ENCODE assay signal across 33 cellular contexts in genomic region chr14:51620036-51620435, GRCh38.
"Had no signal": no experiment of that assay in that cellular context is flagged by ENCODE, and none has a peak within 500 bp of the region (broad histone marks: within the 10 kb centered on the region; RNA-seq: fewer than 3 reads in every experiment).

No MANE protein-coding gene starts in this region.

- H3K9me3 ChIP-seq: adrenal gland, breast epithelium, colonic mucosa, esophagus squamous epithelium, gastroesophageal sphincter had no signal

- H3K4me1 ChIP-seq: colonic mucosa had no signal

- H3K4me1 Mint-ChIP-seq: activated CD4-positive, alpha-beta T cell treated with anti-CD3 and anti-CD28 coated beads for 36 hours; activated CD4-positive, alpha-beta T cell treated with anti-CD3 and anti-CD28 coated beads, Interleukin-2, amount 10 ng/mL, durations not matched to agents 24 days and 14 days; activated CD8-positive, alpha-beta memory T cell treated with anti-CD3 and anti-CD28 coated beads, Interleukin-2, amount 10 ng/mL, durations not matched to agents 7 days and 5 days; activated naive CD4-positive, alpha-beta T cell treated with anti-CD3 and anti-CD28 coated beads, Interleukin-2, amount 50 U/mL, for 24 hours; activated naive CD8-positive, alpha-beta T cell treated with anti-CD3 and anti-CD28 coated beads for 36 hours; T-helper 17 cell had no signal

- H3K36me3 ChIP-seq: adrenal gland, breast epithelium, cardiac muscle cell, colonic mucosa, gastroesophageal sphincter, WERI-Rb-1 had no signal

- H3K27ac ChIP-seq: adrenal gland, breast epithelium, cardiac muscle cell, colonic mucosa, epithelial cell of prostate, esophagus squamous epithelium, gastroesophageal sphincter, WERI-Rb-1 had no signal

- DNase-seq: activated B cell treated with CpG ODN at 0.5 μM for 24 hours; activated CD4-positive, alpha-beta memory T cell treated with anti-CD3 and anti-CD28 coated beads for 36 hours; activated CD4-positive, alpha-beta T cell treated with anti-CD3 and anti-CD28 coated beads for 36 hours; activated CD4-positive, alpha-beta T cell treated with anti-CD3 and anti-CD28 coated beads, Interleukin-2, amount 10 ng/mL, durations not matched to agents 24 days and 14 days; activated CD8-positive, alpha-beta memory T cell treated with anti-CD3 and anti-CD28 coated beads, Interleukin-2, amount 10 ng/mL, durations not matched to agents 7 days and 5 days; activated CD8-positive, alpha-beta memory T cell treated with anti-CD3 and anti-CD28 coated beads, Interleukin-2, amount 50 U/mL, for 4 hours; activated CD8-positive, alpha-beta T cell treated with anti-CD3 and anti-CD28 coated beads, Interleukin-2, amount 10 ng/mL, durations not matched to agents 7 days and 5 days; activated effector memory CD4-positive, alpha-beta T cell treated with anti-CD3 and anti-CD28 coated beads, Interleukin-2, amount 50 U/mL, for 16 hours; activated naive CD4-positive, alpha-beta T cell treated with anti-CD3 and anti-CD28 coated beads for 36 hours; activated naive CD8-positive, alpha-beta T cell treated with anti-CD3 and anti-CD28 coated beads for 36 hours; activated naive CD8-positive, alpha-beta T cell treated with anti-CD3 and anti-CD28 coated beads, Interleukin-2, amount 50 U/mL, for 24 hours; activated T-cell treated with anti-CD3 and anti-CD28 coated beads, Interleukin-2, amount 50 U/mL, for 1 hour; activated T-cell treated with anti-CD3 and anti-CD28 coated beads, Interleukin-2, amount 50 U/mL, for 48 hours; adrenal gland; aorta; central memory CD4-positive, alpha-beta T cell; cerebellar nuclear complex; colonic mucosa; effector CD8-positive, alpha-beta T cell; esophagus squamous epithelium; foreskin melanocyte; T-helper 17 cell; T1000; WERI-Rb-1 had no signal

- H3K27me3 Mint-ChIP-seq: activated naive CD4-positive, alpha-beta T cell treated with anti-CD3 and anti-CD28 coated beads, Interleukin-2, amount 50 U/mL, for 24 hours; activated naive CD8-positive, alpha-beta T cell treated with anti-CD3 and anti-CD28 coated beads for 36 hours had no signal

- H3K27ac Mint-ChIP-seq: activated B cell treated with CpG ODN at 0.5 μM for 24 hours; activated CD4-positive, alpha-beta memory T cell treated with anti-CD3 and anti-CD28 coated beads for 36 hours; activated CD4-positive, alpha-beta T cell treated with anti-CD3 and anti-CD28 coated beads for 36 hours; activated CD4-positive, alpha-beta T cell treated with anti-CD3 and anti-CD28 coated beads, Interleukin-2, amount 10 ng/mL, durations not matched to agents 24 days and 14 days; activated CD8-positive, alpha-beta memory T cell treated with anti-CD3 and anti-CD28 coated beads, Interleukin-2, amount 10 ng/mL, durations not matched to agents 7 days and 5 days; activated CD8-positive, alpha-beta T cell treated with anti-CD3 and anti-CD28 coated beads, Interleukin-2, amount 10 ng/mL, durations not matched to agents 7 days and 5 days; activated naive CD4-positive, alpha-beta T cell treated with anti-CD3 and anti-CD28 coated beads for 36 hours; activated naive CD4-positive, alpha-beta T cell treated with anti-CD3 and anti-CD28 coated beads, Interleukin-2, amount 50 U/mL, for 24 hours; activated naive CD8-positive, alpha-beta T cell treated with anti-CD3 and anti-CD28 coated beads for 36 hours; activated naive CD8-positive, alpha-beta T cell treated with anti-CD3 and anti-CD28 coated beads, Interleukin-2, amount 50 U/mL, for 24 hours; activated T-helper 1 cell treated with anti-CD3 and anti-CD28 coated beads, Interleukin-12 subunit alpha, Interleukin-12 subunit beta, Interleukin-2, Interleukin-4 antibody, amounts not matched to agents 30 ng/mL and 10 ng/mL and 1 ng/mL, durations not matched to agents 14 hours and 24 hours and 36 hours; activated T-helper 2 cell treated with anti-CD3 and anti-CD28 coated beads, Interferon-gamma antibody, Interleukin-2, Interleukin-4, amounts not matched to agents 10 μg/mL and 5 μg/mL and 100 μg/mL, durations not matched to agents 14 hours and 24 hours and 36 hours; T-helper 17 cell; T-helper 2 cell treated with Interferon-gamma antibody and Interleukin-4, amounts not matched to agents 5 μg/mL and 100 μg/mL, for 36 hours had no signal

- H3K27me3 ChIP-seq: adrenal gland, breast epithelium, cardiac muscle cell, colonic mucosa, esophagus squamous epithelium, gastroesophageal sphincter had no signal

- H3K36me3 Mint-ChIP-seq: activated CD4-positive, alpha-beta memory T cell treated with anti-CD3 and anti-CD28 coated beads for 36 hours; activated CD8-positive, alpha-beta memory T cell treated with anti-CD3 and anti-CD28 coated beads, Interleukin-2, amount 10 ng/mL, durations not matched to agents 7 days and 5 days; activated naive CD4-positive, alpha-beta T cell treated with anti-CD3 and anti-CD28 coated beads, Interleukin-2, amount 50 U/mL, for 24 hours; activated naive CD8-positive, alpha-beta T cell treated with anti-CD3 and anti-CD28 coated beads for 36 hours; brain had no signal

- H3K4me3 ChIP-seq: adrenal gland, breast epithelium, cardiac muscle cell, colonic mucosa, esophagus squamous epithelium, gastroesophageal sphincter had no signal

- H3K4me3 Mint-ChIP-seq: activated B cell treated with CpG ODN at 0.5 μM for 24 hours; activated CD4-positive, alpha-beta memory T cell treated with anti-CD3 and anti-CD28 coated beads for 36 hours; activated CD4-positive, alpha-beta T cell treated with anti-CD3 and anti-CD28 coated beads for 36 hours; activated CD4-positive, alpha-beta T cell treated with anti-CD3 and anti-CD28 coated beads, Interleukin-2, amount 10 ng/mL, durations not matched to agents 24 days and 14 days; activated CD8-positive, alpha-beta memory T cell treated with anti-CD3 and anti-CD28 coated beads, Interleukin-2, amount 10 ng/mL, durations not matched to agents 7 days and 5 days; activated CD8-positive, alpha-beta T cell treated with anti-CD3 and anti-CD28 coated beads, Interleukin-2, amount 10 ng/mL, durations not matched to agents 7 days and 5 days; activated naive CD4-positive, alpha-beta T cell treated with anti-CD3 and anti-CD28 coated beads for 36 hours; activated naive CD4-positive, alpha-beta T cell treated with anti-CD3 and anti-CD28 coated beads, Interleukin-2, amount 50 U/mL, for 24 hours; activated naive CD8-positive, alpha-beta T cell treated with anti-CD3 and anti-CD28 coated beads for 36 hours; activated naive CD8-positive, alpha-beta T cell treated with anti-CD3 and anti-CD28 coated beads, Interleukin-2, amount 50 U/mL, for 24 hours; activated T-helper 1 cell treated with anti-CD3 and anti-CD28 coated beads, Interleukin-12 subunit alpha, Interleukin-12 subunit beta, Interleukin-2, Interleukin-4 antibody, amounts not matched to agents 30 ng/mL and 10 ng/mL and 1 ng/mL, durations not matched to agents 14 hours and 24 hours and 36 hours; brain; T-helper 17 cell; T-helper 2 cell treated with Interferon-gamma antibody and Interleukin-4, amounts not matched to agents 5 μg/mL and 100 μg/mL, for 36 hours had no signal

- H3K9me3 Mint-ChIP-seq: activated CD4-positive, alpha-beta memory T cell treated with anti-CD3 and anti-CD28 coated beads for 36 hours; activated CD4-positive, alpha-beta T cell treated with anti-CD3 and anti-CD28 coated beads, Interleukin-2, amount 10 ng/mL, durations not matched to agents 24 days and 14 days; activated naive CD4-positive, alpha-beta T cell treated with anti-CD3 and anti-CD28 coated beads for 36 hours; activated naive CD4-positive, alpha-beta T cell treated with anti-CD3 and anti-CD28 coated beads, Interleukin-2, amount 50 U/mL, for 24 hours; activated naive CD8-positive, alpha-beta T cell treated with anti-CD3 and anti-CD28 coated beads for 36 hours; activated naive CD8-positive, alpha-beta T cell treated with anti-CD3 and anti-CD28 coated beads, Interleukin-2, amount 50 U/mL, for 24 hours; activated T-helper 1 cell treated with anti-CD3 and anti-CD28 coated beads, Interleukin-12 subunit alpha, Interleukin-12 subunit beta, Interleukin-2, Interleukin-4 antibody, amounts not matched to agents 30 ng/mL and 10 ng/mL and 1 ng/mL, durations not matched to agents 14 hours and 24 hours and 36 hours; activated T-helper 2 cell treated with anti-CD3 and anti-CD28 coated beads, Interferon-gamma antibody, Interleukin-2, Interleukin-4, amounts not matched to agents 10 μg/mL and 5 μg/mL and 100 μg/mL, durations not matched to agents 14 hours and 24 hours and 36 hours; T-helper 2 cell treated with Interferon-gamma antibody and Interleukin-4, amounts not matched to agents 5 μg/mL and 100 μg/mL, for 36 hours had no signal
